8 cellular contexts compared by ENCODE assay signal in the genomic region with DNA sequence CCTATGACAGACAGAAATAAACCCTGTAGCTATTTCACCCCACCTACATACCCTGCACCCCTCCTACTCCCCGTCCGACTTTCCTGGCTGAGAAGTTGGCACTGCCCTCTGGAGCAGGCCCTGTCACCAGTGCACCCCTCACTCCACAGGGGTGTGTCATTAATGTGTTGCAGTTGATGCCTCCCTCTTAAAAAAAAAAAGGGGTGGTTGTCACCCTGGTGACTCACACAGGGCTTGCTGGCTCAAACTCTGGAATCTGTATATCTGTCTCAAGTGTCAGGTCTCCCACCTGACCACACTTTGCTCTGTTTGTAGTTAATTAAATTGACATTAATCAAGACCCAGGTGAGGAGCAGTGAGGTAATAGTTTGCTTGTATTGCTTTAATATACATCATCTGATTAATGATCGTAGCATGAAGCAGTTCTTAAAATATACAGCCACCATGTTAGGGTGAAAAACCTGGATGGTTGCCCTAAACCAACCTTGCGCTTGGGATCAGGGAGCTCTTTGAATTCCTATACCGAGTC. TPM values are rescaled to one million over a fixed set of nuclear protein-coding genes. Genes with fewer than 3 reads are reported as not detected.
DNase-seq lines count a peak whose midpoint lies in the region; ATAC-seq and TF ChIP-seq lines count a peak whose summit lies in the region.

No MANE protein-coding gene starts in this region.

- no peak overlapping the region for H3K4me3 ChIP-seq in NT2/D1 (ENCODE audit: insufficient read length, low read depth)
- no peak overlapping the region for H3K4me3 ChIP-seq in skin epidermis
- H3K4me3 ChIP-seq in H7 (ENCODE audit: insufficient read depth, low read depth, low read length) = no peak overlapping the region

- H3K27me3 ChIP-seq in NT2/D1 (ENCODE audit: insufficient read depth, insufficient read length) (peaks cover 5% of the 10 kb centered on the region), H7 (ENCODE audit: control insufficient read depth, insufficient read depth, low read length) (no peaks in the 10 kb centered on the region)

- peaks cover 9% of the 10 kb centered on the region for H3K36me3 ChIP-seq in NT2/D1 (ENCODE audit: insufficient read depth, insufficient read length, low read length)
- no peaks in the 10 kb centered on the region for H3K36me3 ChIP-seq in H7 (replicated peaks; ENCODE audit: control insufficient read depth, insufficient read depth, low read length)

- H3K4me1 ChIP-seq in NT2/D1 (ENCODE audit: insufficient read depth, insufficient read length) = peaks cover 9% of the 10 kb centered on the region

- peak overlapping the region; percentile 26 for H3K9ac ChIP-seq in NT2/D1 (ENCODE audit: insufficient read length, low read depth)

- DNase-seq in activated CD4-positive, alpha-beta T cell treated with anti-CD3 and anti-CD28 coated beads for 48 hours = peak; percentile 25
- no peak for DNase-seq in activated CD4-positive, alpha-beta T cell treated with anti-CD3 and anti-CD28 coated beads, Interleukin-2, amount 50 U/mL, for 1 hour
- no peak for DNase-seq in NT2/D1 (ENCODE audit: low read depth, low spot score)
- DNase-seq in erythroblast (lab: John Stamatoyannopoulos, UW) = peak; percentile 66 to 85
- DNase-seq in ureter (ENCODE audit: low spot score) = no peak
- no peak for DNase-seq in H7

- H3K27ac ChIP-seq in skin epidermis = peak overlapping the region in 12 of 21 experiments; percentile 10 to 96 (median 51)

- H3K9me3 ChIP-seq in NT2/D1 (ENCODE audit: insufficient read depth, low read length) = no peaks in the 10 kb centered on the region

- TF ChIP-seq POLR2A in erythroblast (IDR thresholded peaks at IDR 0.05; ENCODE audit: low read length) = no peak

- ATAC-seq in HG03159 (IDR thresholded peaks at IDR 0.05; ENCODE audit: unreplicated experiment) = no peak

RNA-seq across cellular contexts. Expression of a gene that starts 2.0 kb away (rescaled TPM):
- 92.7 TPM for total RNA-seq in ureter
- total RNA-seq in H7 (2014; rRNA removed; shearing (Covaris generic)) = 104 and 130 TPM in 2 replicates

Comparison
In these comparisons a context has a peak if more than half of its experiments do, and no peak if none do; other contexts are left out.
1. DNase-seq: peak in activated CD4-positive, alpha-beta T cell treated with anti-CD3 and anti-CD28 coated beads for 48 hours (single experiment) and erythroblast (2 of 2); none in activated CD4-positive, alpha-beta T cell treated with anti-CD3 and anti-CD28 coated beads, Interleukin-2, amount 50 U/mL, for 1 hour (single experiment), NT2/D1 (single experiment), ureter (single experiment) and H7 (single experiment).